Comparison of ENCODE assay signal across 8 cellular contexts in the genomic region with DNA sequence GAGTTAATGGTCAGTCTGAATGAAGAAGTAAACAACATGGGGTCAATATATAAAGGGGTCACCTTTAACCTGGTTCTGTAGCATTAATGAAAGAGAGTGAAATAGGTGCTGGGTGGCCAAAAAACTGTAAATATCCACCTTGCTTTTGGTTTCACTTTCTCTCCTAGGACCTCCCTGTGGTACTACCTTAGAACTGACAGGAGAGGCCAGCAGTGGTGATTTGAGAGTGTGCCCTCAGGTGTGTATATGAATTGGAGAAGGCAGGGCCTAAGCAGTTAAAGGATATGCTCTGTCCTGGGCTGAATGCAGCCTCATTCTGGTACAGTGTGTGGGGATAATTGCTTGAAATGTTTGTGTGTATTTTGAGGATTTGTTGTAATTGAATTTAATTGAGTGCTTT.
DNase-seq lines count a peak whose midpoint lies in the region; ATAC-seq and TF ChIP-seq lines count a peak whose summit lies in the region.

No MANE protein-coding gene starts in this region.

- POLR2A ChIA-PET in activated CD4-positive, alpha-beta T cell treated with anti-CD3 and anti-CD28 coated beads for 36 hours (lab: Charles Lee): no interaction called here
- POLR2A ChIA-PET in PC-9 (lab: Charles Lee; ENCODE audit: unreplicated experiment): no interaction called here

- DNase-seq in activated CD4-positive, alpha-beta T cell treated with anti-CD3 and anti-CD28 coated beads for 36 hours: no peak
- no peak for DNase-seq in activated CD4-positive, alpha-beta T cell treated with anti-CD3 and anti-CD28 coated beads for 4 hours
- peak in 1 of 2 experiments; percentile 29 for DNase-seq in PC-9
- peak; percentile 19 for DNase-seq in renal cortical epithelial cell (ENCODE audit: low read depth)
- DNase-seq in NCI-H82 treated with DMSO at 0.1 percent for 48 hours (lab: John Stamatoyannopoulos, UW; ENCODE audit: unreplicated experiment): no peak
- no peak for DNase-seq in NCI-H1105 treated with DMSO at 0.1 percent for 48 hours (lab: John Stamatoyannopoulos, UW)
- DNase-seq in CD14-positive monocyte (ENCODE audit: low spot score): no peak

- H2AFZ ChIP-seq in PC-9: no peak overlapping the region; the same call in 1 of the 2 replicates

- H3K4me1 ChIP-seq in PC-9 (replicated peaks; ENCODE audit: insufficient read depth): no peaks in the 10 kb centered on the region

- no peaks in the 10 kb centered on the region for H3K9me3 ChIP-seq in PC-9 (ENCODE audit: insufficient read depth, low read depth)

- H3K27ac ChIP-seq in PC-9: no peak overlapping the region

- peaks cover 3% of the 10 kb centered on the region for H3K36me3 Mint-ChIP-seq in activated CD4-positive, alpha-beta T cell treated with anti-CD3 and anti-CD28 coated beads for 36 hours (ENCODE audit: low read depth)
- no peaks in the 10 kb centered on the region for H3K36me3 Mint-ChIP-seq in CD14-positive monocyte

- H3K4me3 ChIP-seq in PC-9: no peak overlapping the region

- peak; percentile 77 for ATAC-seq in activated CD4-positive, alpha-beta T cell treated with anti-CD3 and anti-CD28 coated beads for 36 hours
- peak; percentile 64 for ATAC-seq in HG02870 (IDR thresholded peaks at IDR 0.05; ENCODE audit: unreplicated experiment)

- H3K4me1 Mint-ChIP-seq in activated CD4-positive, alpha-beta T cell treated with anti-CD3 and anti-CD28 coated beads for 36 hours: peaks cover 15% of the 10 kb centered on the region
- H3K4me1 Mint-ChIP-seq in CD14-positive monocyte: peaks cover 23% of the 10 kb centered on the region

- intact Hi-C loops in activated CD4-positive, alpha-beta T cell treated with anti-CD3 and anti-CD28 coated beads for 36 hours (cut with DNase I, micrococcal nuclease): no loop called here
- intact Hi-C loops in PC-9 (cut with micrococcal nuclease; ENCODE audit: unreplicated experiment): no loop called here
- intact Hi-C loops in CD14-positive monocyte (cut with micrococcal nuclease): no loop called here

- H3K27ac Mint-ChIP-seq in activated CD4-positive, alpha-beta T cell treated with anti-CD3 and anti-CD28 coated beads for 36 hours: no peak overlapping the region
- H3K27ac Mint-ChIP-seq in CD14-positive monocyte: no peak overlapping the region

- no peaks in the 10 kb centered on the region for H3F3A ChIP-seq in PC-9 (ENCODE audit: insufficient read depth, low read depth)

- no peaks in the 10 kb centered on the region for H3K27me3 Mint-ChIP-seq in activated CD4-positive, alpha-beta T cell treated with anti-CD3 and anti-CD28 coated beads for 36 hours
- H3K27me3 Mint-ChIP-seq in CD14-positive monocyte (ENCODE audit: low read depth in 3 of 3): no peaks in the 10 kb centered on the region

- BruUV-seq in PC-9 (replicated peaks; lab: Mats Ljungman, UMichigan): no TSS peak

- H3K4me3 Mint-ChIP-seq in activated CD4-positive, alpha-beta T cell treated with anti-CD3 and anti-CD28 coated beads for 36 hours: no peak overlapping the region
- no peak overlapping the region for H3K4me3 Mint-ChIP-seq in CD14-positive monocyte

- no peaks in the 10 kb centered on the region for H3K9me2 ChIP-seq in PC-9 (ENCODE audit: insufficient read depth)

- peak overlapping the region; percentile 30 for H3K4me2 ChIP-seq in PC-9

- no peaks in the 10 kb centered on the region for H3K36me3 ChIP-seq in PC-9 (ENCODE audit: low read depth)

- CTCF ChIA-PET in activated CD4-positive, alpha-beta T cell treated with anti-CD3 and anti-CD28 coated beads for 36 hours (lab: Charles Lee): interaction anchor here (0.6 kb wide), 1 partner anchor 864 kb away, joined by 3 read pairs; no protein-coding TSS in a partner anchor
- CTCF ChIA-PET in PC-9 (lab: Charles Lee): no interaction called here

- H3K27me3 ChIP-seq in PC-9 (ENCODE audit: insufficient read depth, low read depth): no peaks in the 10 kb centered on the region

- no peaks in the 10 kb centered on the region for H3K9me3 Mint-ChIP-seq in activated CD4-positive, alpha-beta T cell treated with anti-CD3 and anti-CD28 coated beads for 36 hours (ENCODE audit: low read depth)
- peaks cover 0 to 4% (median 3%) of the 10 kb centered on the region in 7 donors for H3K9me3 Mint-ChIP-seq in CD14-positive monocyte

- H3K79me2 ChIP-seq in PC-9 (ENCODE audit: low read depth): no peaks in the 10 kb centered on the region

- no peak; the same call in 1 of the 2 replicates for TF ChIP-seq CTCF in PC-9 (conservative IDR thresholded peaks at IDR 0.05)
- no peak for TF ChIP-seq CTCF in CD14-positive monocyte (IDR thresholded peaks at IDR 0.05)

- H4K20me1 ChIP-seq in PC-9 (ENCODE audit: insufficient read depth): no peaks in the 10 kb centered on the region
